In the genomic region with DNA sequence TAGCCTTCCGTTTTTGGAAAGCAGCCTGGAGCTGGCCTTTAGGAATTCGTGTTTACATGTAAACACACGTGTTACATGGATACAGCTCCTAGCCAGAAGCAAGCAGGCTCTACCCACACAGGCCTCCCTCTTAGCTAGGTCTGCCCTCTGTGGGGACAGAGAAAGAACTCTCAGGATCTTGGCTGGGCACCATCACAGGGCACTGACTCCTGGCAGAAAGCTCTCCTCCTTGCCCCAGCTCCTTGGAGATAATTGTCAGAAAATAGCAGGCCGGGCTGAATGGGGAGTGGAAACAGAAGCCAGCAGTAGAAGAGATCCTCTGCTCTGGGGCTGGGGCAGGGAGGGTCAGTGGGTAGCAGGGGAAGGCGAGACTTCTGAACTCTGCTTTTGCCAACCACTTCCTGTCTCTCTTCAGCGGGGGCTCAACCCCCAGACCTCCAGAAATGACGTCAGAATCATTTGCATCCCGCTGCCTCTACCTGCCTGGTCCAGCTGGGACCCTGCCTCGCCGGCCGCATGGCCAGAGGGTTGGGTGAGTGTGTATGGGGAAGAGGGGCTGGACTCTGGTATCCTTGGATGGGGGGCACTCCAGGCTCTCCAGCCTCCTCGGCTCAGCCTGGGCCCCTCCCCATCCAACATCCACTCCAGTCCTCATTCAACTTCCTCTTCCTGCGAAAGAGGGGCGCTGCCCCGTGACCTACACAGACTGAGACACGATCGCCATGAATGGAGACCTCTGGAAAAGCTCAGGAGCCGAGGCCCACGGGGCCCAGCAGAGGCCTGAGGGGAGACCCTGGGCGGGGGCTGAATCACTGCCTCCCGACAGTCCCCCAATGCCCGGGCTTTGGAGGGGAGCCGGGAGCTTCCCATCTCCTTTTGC, we compare ENCODE assay signal across 1 cellular context.
TF ChIP-seq lines count a peak whose summit lies in the region.

No MANE protein-coding gene starts in this region.

TF ChIP-seq in IMR-90, 13 proteins besides CTCF, POLR2A, EP300 and RAD21:
- TF ChIP-seq RCOR1 (IDR thresholded peaks at IDR 0.05; ENCODE audit: insufficient replicate concordance, low read length) (no peak), MAFK (IDR thresholded peaks at IDR 0.05; ENCODE audit: low read depth, low read length) (no peak), MAZ (IDR thresholded peaks at IDR 0.05; ENCODE audit: borderline replicate concordance, low read depth, low read length) (no peak), FOS (IDR thresholded peaks at IDR 0.05; ENCODE audit: low read depth, low read length) (no peak), MXI1 (IDR thresholded peaks at IDR 0.05; ENCODE audit: borderline replicate concordance, low read depth, low read length) (no peak), CHD1 (IDR thresholded peaks at IDR 0.05; ENCODE audit: low read depth, low read length) (no peak), CEBPB (IDR thresholded peaks at IDR 0.05; ENCODE audit: low read depth, low read length) (no peak), NFE2L2 (IDR thresholded peaks at IDR 0.05; ENCODE audit: low read depth, low read length) (no peak), SMC3 (IDR thresholded peaks at IDR 0.05; ENCODE audit: low read depth, low read length) (no peak), BHLHE40 (IDR thresholded peaks at IDR 0.05; ENCODE audit: low read depth, low read length) (no peak), RFX5 (IDR thresholded peaks at IDR 0.05; ENCODE audit: low read depth, low read length) (no peak)
- TF ChIP-seq, protein P1, sequence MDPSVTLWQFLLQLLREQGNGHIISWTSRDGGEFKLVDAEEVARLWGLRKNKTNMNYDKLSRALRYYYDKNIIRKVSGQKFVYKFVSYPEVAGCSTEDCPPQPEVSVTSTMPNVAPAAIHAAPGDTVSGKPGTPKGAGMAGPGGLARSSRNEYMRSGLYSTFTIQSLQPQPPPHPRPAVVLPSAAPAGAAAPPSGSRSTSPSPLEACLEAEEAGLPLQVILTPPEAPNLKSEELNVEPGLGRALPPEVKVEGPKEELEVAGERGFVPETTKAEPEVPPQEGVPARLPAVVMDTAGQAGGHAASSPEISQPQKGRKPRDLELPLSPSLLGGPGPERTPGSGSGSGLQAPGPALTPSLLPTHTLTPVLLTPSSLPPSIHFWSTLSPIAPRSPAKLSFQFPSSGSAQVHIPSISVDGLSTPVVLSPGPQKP (IDR thresholded peaks at IDR 0.05; ENCODE audit: borderline replicate concordance, low read depth, low read length): no peak
- TF ChIP-seq, protein P2, sequence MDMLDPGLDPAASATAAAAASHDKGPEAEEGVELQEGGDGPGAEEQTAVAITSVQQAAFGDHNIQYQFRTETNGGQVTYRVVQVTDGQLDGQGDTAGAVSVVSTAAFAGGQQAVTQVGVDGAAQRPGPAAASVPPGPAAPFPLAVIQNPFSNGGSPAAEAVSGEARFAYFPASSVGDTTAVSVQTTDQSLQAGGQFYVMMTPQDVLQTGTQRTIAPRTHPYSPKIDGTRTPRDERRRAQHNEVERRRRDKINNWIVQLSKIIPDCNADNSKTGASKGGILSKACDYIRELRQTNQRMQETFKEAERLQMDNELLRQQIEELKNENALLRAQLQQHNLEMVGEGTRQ (IDR thresholded peaks at IDR 0.05; ENCODE audit: low read depth, low read length): no peak
